Comparison of ENCODE assay signal across 36 cellular contexts in the genomic region with DNA sequence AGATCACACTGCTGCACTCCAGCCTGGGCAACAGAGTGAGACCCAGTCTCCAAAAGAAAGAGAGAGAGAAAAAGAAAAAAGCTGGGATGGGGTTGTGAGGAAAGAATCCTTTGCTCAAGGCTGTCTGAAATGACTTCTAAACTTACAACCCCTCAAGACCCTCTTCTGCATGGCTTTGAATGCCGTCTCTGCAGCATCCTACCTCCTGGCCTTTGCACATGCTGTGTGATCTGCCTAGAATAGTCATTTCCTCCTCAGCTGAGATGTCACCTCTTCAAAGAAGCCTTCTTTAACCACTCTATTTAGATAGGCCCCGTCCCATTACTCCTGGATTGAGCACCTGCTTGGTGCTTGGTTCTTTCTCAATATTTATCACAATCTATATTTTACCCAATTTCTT. TPM values are rescaled to one million over a fixed set of nuclear protein-coding genes. Genes with fewer than 3 reads are reported as not detected.
"Had no signal": no experiment of that assay in that cellular context is flagged by ENCODE, and none has a peak within 500 bp of the region (broad histone marks: within the 10 kb centered on the region; RNA-seq: fewer than 3 reads in every experiment).

No MANE protein-coding gene starts in this region.

- H3K27me3 ChIP-seq: ascending aorta, cardiac muscle cell had no signal

- H3K36me3 Mint-ChIP-seq: activated CD8-positive, alpha-beta memory T cell treated with anti-CD3 and anti-CD28 coated beads, Interleukin-2, amount 10 ng/mL, durations not matched to agents 7 days and 5 days; activated naive CD4-positive, alpha-beta T cell treated with anti-CD3 and anti-CD28 coated beads, Interleukin-2, amount 10 ng/mL, durations not matched to agents 7 days and 5 days; activated naive CD4-positive, alpha-beta T cell treated with anti-CD3 and anti-CD28 coated beads, Interleukin-2, amount 50 U/mL, for 24 hours; activated naive CD8-positive, alpha-beta T cell; activated naive CD8-positive, alpha-beta T cell treated with anti-CD3 and anti-CD28 coated beads, Interleukin-2, amount 10 ng/mL, durations not matched to agents 7 days and 5 days; brain had no signal

- H3K9me3 Mint-ChIP-seq: activated B cell treated with CpG ODN at 0.5 μM for 24 hours; activated CD4-positive, alpha-beta memory T cell treated with anti-CD3 and anti-CD28 coated beads, Interleukin-2, amount 10 ng/mL, durations not matched to agents 7 days and 5 days; activated CD4-positive, alpha-beta T cell treated with anti-CD3 and anti-CD28 coated beads, Interleukin-2, amount 10 ng/mL, durations not matched to agents 7 days and 5 days; activated naive CD4-positive, alpha-beta T cell treated with anti-CD3 and anti-CD28 coated beads, Interleukin-2, amount 10 ng/mL, durations not matched to agents 7 days and 5 days; activated naive CD4-positive, alpha-beta T cell treated with anti-CD3 and anti-CD28 coated beads, Interleukin-2, amount 50 U/mL, for 24 hours; activated naive CD8-positive, alpha-beta T cell treated with anti-CD3 and anti-CD28 coated beads, Interleukin-2, amount 10 ng/mL, durations not matched to agents 7 days and 5 days; activated naive CD8-positive, alpha-beta T cell treated with anti-CD3 and anti-CD28 coated beads, Interleukin-2, amount 50 U/mL, for 24 hours; activated T-cell treated with anti-CD3 and anti-CD28 coated beads, Interleukin-2, amount 50 U/mL, for 24 hours; activated T-helper 2 cell treated with anti-CD3 and anti-CD28 coated beads, Interferon-gamma antibody, Interleukin-2, Interleukin-4, amounts not matched to agents 10 μg/mL and 5 μg/mL and 100 μg/mL, durations not matched to agents 14 hours and 24 hours and 36 hours; central memory CD8-positive, alpha-beta T cell; T-helper 1 cell treated with Interleukin-12 subunit alpha and Interleukin-12 subunit beta and Interleukin-4 antibody, amounts not matched to agents 30 μg/mL and 1 μg/mL, for 36 hours; T-helper 2 cell treated with Interferon-gamma antibody and Interleukin-4, amounts not matched to agents 5 μg/mL and 100 μg/mL, for 36 hours had no signal

- H3K27ac ChIP-seq: ascending aorta, cardiac muscle cell, VCaP had no signal

- DNase-seq: activated B cell treated with CpG ODN at 0.5 μM for 24 hours; activated CD4-positive, alpha-beta memory T cell treated with anti-CD3 and anti-CD28 coated beads, Interleukin-2, amount 10 ng/mL, durations not matched to agents 7 days and 5 days; activated CD4-positive, alpha-beta T cell treated with anti-CD3 and anti-CD28 coated beads for 48 hours; activated CD4-positive, alpha-beta T cell treated with anti-CD3 and anti-CD28 coated beads, Interleukin-2, amount 10 ng/mL, durations not matched to agents 7 days and 5 days; activated CD4-positive, alpha-beta T cell treated with anti-CD3 and anti-CD28 coated beads, Interleukin-2, amount 50 U/mL, for 48 hours; activated CD4-positive, CD25-positive, alpha-beta regulatory T cell treated with anti-CD3 and anti-CD28 coated beads, Interleukin-2, amount 50 U/mL, for 72 hours; activated CD8-positive, alpha-beta memory T cell treated with anti-CD3 and anti-CD28 coated beads for 24 hours; activated CD8-positive, alpha-beta memory T cell treated with anti-CD3 and anti-CD28 coated beads, Interleukin-2, amount 10 ng/mL, durations not matched to agents 7 days and 5 days; activated CD8-positive, alpha-beta memory T cell treated with anti-CD3 and anti-CD28 coated beads, Interleukin-2, amount 50 U/mL, for 48 hours; activated CD8-positive, alpha-beta T cell treated with anti-CD3 and anti-CD28 coated beads, Interleukin-2, amount 10 ng/mL, durations not matched to agents 7 days and 5 days; activated effector memory CD4-positive, alpha-beta T cell treated with Interleukin-2 at 50 U/mL for 16 hours; activated gamma-delta T cell; activated naive CD4-positive, alpha-beta T cell treated with anti-CD3 and anti-CD28 coated beads, Interleukin-2, amount 10 ng/mL, durations not matched to agents 7 days and 5 days; activated naive CD4-positive, alpha-beta T cell treated with Interleukin-2 at 50 U/mL for 16 hours; activated naive CD8-positive, alpha-beta T cell treated with anti-CD3 and anti-CD28 coated beads, Interleukin-2, amount 10 ng/mL, durations not matched to agents 7 days and 5 days; activated naive CD8-positive, alpha-beta T cell treated with anti-CD3 and anti-CD28 coated beads, Interleukin-2, amount 50 U/mL, for 24 hours; activated T-cell treated with anti-CD3 and anti-CD28 coated beads, Interleukin-2, amount 50 U/mL, for 24 hours; activated T-cell treated with anti-CD3 and anti-CD28 coated beads, Interleukin-2, amount 50 U/mL, for 48 hours; amygdala; anterior cingulate cortex; caudate nucleus; SW 1271; T-helper 1 cell; T-helper 2 cell; T-helper 9 cell had no signal

- H3K36me3 ChIP-seq: ascending aorta, cardiac muscle cell had no signal

- H3K27ac Mint-ChIP-seq: activated B cell treated with CpG ODN at 0.5 μM for 24 hours; activated CD4-positive, alpha-beta memory T cell treated with anti-CD3 and anti-CD28 coated beads, Interleukin-2, amount 10 ng/mL, durations not matched to agents 7 days and 5 days; activated CD4-positive, alpha-beta T cell treated with anti-CD3 and anti-CD28 coated beads, Interleukin-2, amount 10 ng/mL, durations not matched to agents 7 days and 5 days; activated CD8-positive, alpha-beta memory T cell treated with anti-CD3 and anti-CD28 coated beads, Interleukin-2, amount 10 ng/mL, durations not matched to agents 7 days and 5 days; activated CD8-positive, alpha-beta T cell treated with anti-CD3 and anti-CD28 coated beads, Interleukin-2, amount 10 ng/mL, durations not matched to agents 7 days and 5 days; activated naive CD4-positive, alpha-beta T cell treated with anti-CD3 and anti-CD28 coated beads, Interleukin-2, amount 10 ng/mL, durations not matched to agents 7 days and 5 days; activated naive CD4-positive, alpha-beta T cell treated with anti-CD3 and anti-CD28 coated beads, Interleukin-2, amount 50 U/mL, for 24 hours; activated naive CD8-positive, alpha-beta T cell; activated naive CD8-positive, alpha-beta T cell treated with anti-CD3 and anti-CD28 coated beads, Interleukin-2, amount 10 ng/mL, durations not matched to agents 7 days and 5 days; activated naive CD8-positive, alpha-beta T cell treated with anti-CD3 and anti-CD28 coated beads, Interleukin-2, amount 50 U/mL, for 24 hours; activated T-cell treated with anti-CD3 and anti-CD28 coated beads, Interleukin-2, amount 50 U/mL, for 24 hours; activated T-helper 2 cell treated with anti-CD3 and anti-CD28 coated beads, Interferon-gamma antibody, Interleukin-2, Interleukin-4, amounts not matched to agents 10 μg/mL and 5 μg/mL and 100 μg/mL, durations not matched to agents 14 hours and 24 hours and 36 hours; T-helper 1 cell treated with Interleukin-12 subunit alpha and Interleukin-12 subunit beta and Interleukin-4 antibody, amounts not matched to agents 30 μg/mL and 1 μg/mL, for 36 hours; T-helper 2 cell treated with Interferon-gamma antibody and Interleukin-4, amounts not matched to agents 5 μg/mL and 100 μg/mL, for 36 hours had no signal

- ATAC-seq: activated CD8-positive, alpha-beta memory T cell treated with anti-CD3 and anti-CD28 coated beads, Interleukin-2, amount 10 ng/mL, durations not matched to agents 7 days and 5 days; activated CD8-positive, alpha-beta T cell treated with anti-CD3 and anti-CD28 coated beads, Interleukin-2, amount 10 ng/mL, durations not matched to agents 7 days and 5 days; activated naive CD8-positive, alpha-beta T cell treated with anti-CD3 and anti-CD28 coated beads, Interleukin-2, amount 50 U/mL, for 24 hours had no signal

- H3K4me3 Mint-ChIP-seq: activated B cell treated with CpG ODN at 0.5 μM for 24 hours; activated CD4-positive, alpha-beta memory T cell treated with anti-CD3 and anti-CD28 coated beads, Interleukin-2, amount 10 ng/mL, durations not matched to agents 7 days and 5 days; activated CD4-positive, alpha-beta T cell treated with anti-CD3 and anti-CD28 coated beads, Interleukin-2, amount 10 ng/mL, durations not matched to agents 7 days and 5 days; activated CD8-positive, alpha-beta memory T cell treated with anti-CD3 and anti-CD28 coated beads, Interleukin-2, amount 10 ng/mL, durations not matched to agents 7 days and 5 days; activated CD8-positive, alpha-beta T cell treated with anti-CD3 and anti-CD28 coated beads, Interleukin-2, amount 10 ng/mL, durations not matched to agents 7 days and 5 days; activated naive CD4-positive, alpha-beta T cell treated with anti-CD3 and anti-CD28 coated beads, Interleukin-2, amount 10 ng/mL, durations not matched to agents 7 days and 5 days; activated naive CD4-positive, alpha-beta T cell treated with anti-CD3 and anti-CD28 coated beads, Interleukin-2, amount 50 U/mL, for 24 hours; activated naive CD8-positive, alpha-beta T cell; activated naive CD8-positive, alpha-beta T cell treated with anti-CD3 and anti-CD28 coated beads, Interleukin-2, amount 10 ng/mL, durations not matched to agents 7 days and 5 days; activated naive CD8-positive, alpha-beta T cell treated with anti-CD3 and anti-CD28 coated beads, Interleukin-2, amount 50 U/mL, for 24 hours; activated T-cell treated with anti-CD3 and anti-CD28 coated beads, Interleukin-2, amount 50 U/mL, for 24 hours; brain; central memory CD8-positive, alpha-beta T cell; T-helper 1 cell treated with Interleukin-12 subunit alpha and Interleukin-12 subunit beta and Interleukin-4 antibody, amounts not matched to agents 30 μg/mL and 1 μg/mL, for 36 hours; T-helper 2 cell treated with Interferon-gamma antibody and Interleukin-4, amounts not matched to agents 5 μg/mL and 100 μg/mL, for 36 hours had no signal

- H3K4me1 Mint-ChIP-seq: activated B cell treated with CpG ODN at 0.5 μM for 24 hours; activated CD4-positive, alpha-beta memory T cell treated with anti-CD3 and anti-CD28 coated beads, Interleukin-2, amount 10 ng/mL, durations not matched to agents 7 days and 5 days; activated CD4-positive, alpha-beta T cell treated with anti-CD3 and anti-CD28 coated beads, Interleukin-2, amount 10 ng/mL, durations not matched to agents 7 days and 5 days; activated CD8-positive, alpha-beta memory T cell treated with anti-CD3 and anti-CD28 coated beads, Interleukin-2, amount 10 ng/mL, durations not matched to agents 7 days and 5 days; activated naive CD4-positive, alpha-beta T cell treated with anti-CD3 and anti-CD28 coated beads, Interleukin-2, amount 10 ng/mL, durations not matched to agents 7 days and 5 days; activated naive CD4-positive, alpha-beta T cell treated with anti-CD3 and anti-CD28 coated beads, Interleukin-2, amount 50 U/mL, for 24 hours; activated naive CD8-positive, alpha-beta T cell treated with anti-CD3 and anti-CD28 coated beads, Interleukin-2, amount 10 ng/mL, durations not matched to agents 7 days and 5 days; activated naive CD8-positive, alpha-beta T cell treated with anti-CD3 and anti-CD28 coated beads, Interleukin-2, amount 50 U/mL, for 24 hours; central memory CD8-positive, alpha-beta T cell had no signal

- H3K4me1 ChIP-seq: ascending aorta had no signal

- H3K9me3 ChIP-seq: ascending aorta had no signal

- H3K4me3 ChIP-seq: ascending aorta, cardiac muscle cell had no signal

RNA-seq across cellular contexts. Expression of a gene that starts 17.4 kb away (rescaled TPM):
- total RNA-seq: activated B cell treated with CpG ODN at 0.5 μM for 24 hours; activated CD8-positive, alpha-beta memory T cell treated with anti-CD3 and anti-CD28 coated beads, Interleukin-2, amount 10 ng/mL, durations not matched to agents 7 days and 5 days; activated naive CD8-positive, alpha-beta T cell treated with anti-CD3 and anti-CD28 coated beads, Interleukin-2, amount 10 ng/mL, durations not matched to agents 7 days and 5 days; activated T-helper 2 cell treated with anti-CD3 and anti-CD28 coated beads, Interferon-gamma antibody, Interleukin-2, Interleukin-4, amounts not matched to agents 10 μg/mL and 5 μg/mL and 100 μg/mL, durations not matched to agents 14 hours and 24 hours and 36 hours; ascending aorta; bronchial epithelial cell had no signal

RNA-seq across cellular contexts. Expression of a gene that starts 38.9 kb away (rescaled TPM):
- total RNA-seq: activated B cell treated with CpG ODN at 0.5 μM for 24 hours; activated CD4-positive, alpha-beta memory T cell treated with anti-CD3 and anti-CD28 coated beads, Interleukin-2, amount 10 ng/mL, durations not matched to agents 7 days and 5 days; activated CD4-positive, alpha-beta T cell treated with anti-CD3 and anti-CD28 coated beads, Interleukin-2, amount 10 ng/mL, durations not matched to agents 7 days and 5 days; activated CD8-positive, alpha-beta memory T cell treated with anti-CD3 and anti-CD28 coated beads, Interleukin-2, amount 10 ng/mL, durations not matched to agents 7 days and 5 days; activated CD8-positive, alpha-beta T cell treated with anti-CD3 and anti-CD28 coated beads, Interleukin-2, amount 10 ng/mL, durations not matched to agents 7 days and 5 days; activated naive CD8-positive, alpha-beta T cell treated with anti-CD3 and anti-CD28 coated beads, Interleukin-2, amount 10 ng/mL, durations not matched to agents 7 days and 5 days; activated T-helper 2 cell treated with anti-CD3 and anti-CD28 coated beads, Interferon-gamma antibody, Interleukin-2, Interleukin-4, amounts not matched to agents 10 μg/mL and 5 μg/mL and 100 μg/mL, durations not matched to agents 14 hours and 24 hours and 36 hours; ascending aorta; bronchial epithelial cell had no signal
